15 cellular contexts compared by ENCODE assay signal in genomic region chr7:46485481-46486065, GRCh38.
A peak's percentile ranks its signal among the peaks of the same experiment; 100 is the strongest.
DNase-seq lines count a peak whose midpoint lies in the region; ATAC-seq and TF ChIP-seq lines count a peak whose summit lies in the region.
"Had no signal": no experiment of that assay in that cellular context is flagged by ENCODE, and none has a peak within 500 bp of the region (broad histone marks: within the 10 kb centered on the region; RNA-seq: fewer than 3 reads in every experiment).

No MANE protein-coding gene starts in this region.

- H3K9ac ChIP-seq in adipocyte (ENCODE audit: low read length), result peak overlapping the region; percentile 46

- H3K36me3 ChIP-seq in ACC112 (ENCODE audit: insufficient read depth, low read length), result no peaks in the 10 kb centered on the region
- no peaks in the 10 kb centered on the region for H3K36me3 ChIP-seq in adipocyte (ENCODE audit: control insufficient read depth, insufficient read depth, low read length, severe bottlenecking)
- H3K36me3 ChIP-seq in hepatocyte (replicated peaks; ENCODE audit: insufficient read depth, low read depth), result no peaks in the 10 kb centered on the region

- H3K27me3 ChIP-seq in ACC112 (ENCODE audit: insufficient read depth, low read length) (no peaks in the 10 kb centered on the region), adipocyte (replicated peaks; ENCODE audit: control insufficient read depth, insufficient read depth, low read length) (no peaks in the 10 kb centered on the region), hepatocyte (no peaks in the 10 kb centered on the region)

- H3K27ac ChIP-seq in ACC112 (ENCODE audit: low read depth, low read length) (peak overlapping the region; percentile 71), hepatocyte (peak overlapping the region; percentile 47)

- TF ChIP-seq CTCF in HFFc6 (IDR thresholded peaks at IDR 0.05) (peak; percentile 73), hepatocyte (IDR thresholded peaks at IDR 0.05; ENCODE audit: poor library complexity) (no peak), lower leg skin (IDR thresholded peaks at IDR 0.05) (no peak)

- H3K4me1 ChIP-seq in ACC112 (ENCODE audit: control insufficient read depth, insufficient read depth, low read length, unreplicated experiment), result peaks cover 27% of the 10 kb centered on the region
- peaks cover 25% of the 10 kb centered on the region for H3K4me1 ChIP-seq in adipocyte (ENCODE audit: control insufficient read depth, insufficient read depth, low read length)
- H3K4me1 ChIP-seq in hepatocyte (ENCODE audit: insufficient read depth), result peaks cover 18% of the 10 kb centered on the region

- 62% methylated on average over 3 of the region's 3 CpGs for WGBS in hepatocyte (ENCODE audit: low lambda C conversion rate, missing lambda C conversion rate)
- 87 to 89% methylated on average over 3 of the region's 3 CpGs for WGBS in lower leg skin, 2 donors

- DNase-seq in HFFc6 (peak; percentile 71), adipocyte (ENCODE audit: low read depth) (peak; percentile 22), hepatocyte (ENCODE audit: low spot score) (no peak), lower leg skin (ENCODE audit: low spot score in 2 of 2) (no peak), NCI-H82 treated with DMSO at 0.1 percent for 48 hours (lab: John Stamatoyannopoulos, UW; ENCODE audit: unreplicated experiment) (no peak)
- DNase-seq: ACHN; activated naive CD4-positive, alpha-beta T cell treated with anti-CD3 and anti-CD28 coated beads, Interleukin-2, amount 10 ng/mL, durations not matched to agents 7 days and 5 days; DMS79; NCI-H146; SIG-M5 had no signal

- no peaks in the 10 kb centered on the region for H3K9me2 ChIP-seq in hepatocyte (replicated peaks; ENCODE audit: insufficient read depth)

- peaks cover 47% of the 10 kb centered on the region for H3K4me1 Mint-ChIP-seq in HFFc6 (ENCODE audit: low read depth)
- H3K4me1 Mint-ChIP-seq: activated naive CD4-positive, alpha-beta T cell treated with anti-CD3 and anti-CD28 coated beads, Interleukin-2, amount 10 ng/mL, durations not matched to agents 7 days and 5 days; neural crest cell had no signal

- ATAC-seq in GM19328 (IDR thresholded peaks at IDR 0.05; ENCODE audit: unreplicated experiment) (no peak), HG03175 (IDR thresholded peaks at IDR 0.05; ENCODE audit: unreplicated experiment) (no peak)

- H2AFZ ChIP-seq in ACC112 (ENCODE audit: low read length, unreplicated experiment) (no peak overlapping the region), hepatocyte (no peak overlapping the region)

- H3K36me3 Mint-ChIP-seq in HFFc6 (ENCODE audit: low read depth), result no peaks in the 10 kb centered on the region
- H3K36me3 Mint-ChIP-seq: activated naive CD4-positive, alpha-beta T cell treated with anti-CD3 and anti-CD28 coated beads, Interleukin-2, amount 10 ng/mL, durations not matched to agents 7 days and 5 days had no signal

- no peaks in the 10 kb centered on the region for H3K9me3 Mint-ChIP-seq in HFFc6

- no peaks in the 10 kb centered on the region for H3K27me3 Mint-ChIP-seq in HFFc6 (ENCODE audit: insufficient read depth)
- H3K27me3 Mint-ChIP-seq: activated naive CD4-positive, alpha-beta T cell treated with anti-CD3 and anti-CD28 coated beads, Interleukin-2, amount 10 ng/mL, durations not matched to agents 7 days and 5 days; dendritic cell treated with granulocyte-macrophage colony-stimulating factor and Interleukin-4, amounts not matched to agents 40 ng/mL and 50 ng/mL, for 4 days had no signal

- H3K79me2 ChIP-seq in ACC112 (ENCODE audit: control insufficient read depth, insufficient read depth, low read length, unreplicated experiment) (no peaks in the 10 kb centered on the region), hepatocyte (no peaks in the 10 kb centered on the region)

- H3K9me3 ChIP-seq in adipocyte (ENCODE audit: control insufficient read depth, low read length), result no peaks in the 10 kb centered on the region
- H3K9me3 ChIP-seq in hepatocyte (ENCODE audit: low read depth), result no peaks in the 10 kb centered on the region

- intact Hi-C loops in lower leg skin (cut with DNase I; ENCODE audit: low total_unique reads), result no loop called here

- H3K4me2 ChIP-seq in hepatocyte, result no peak overlapping the region

- peak overlapping the region; percentile 87 for H3K27ac Mint-ChIP-seq in HFFc6
- H3K27ac Mint-ChIP-seq: activated naive CD4-positive, alpha-beta T cell treated with anti-CD3 and anti-CD28 coated beads, Interleukin-2, amount 10 ng/mL, durations not matched to agents 7 days and 5 days; dendritic cell treated with granulocyte-macrophage colony-stimulating factor and Interleukin-4, amounts not matched to agents 40 ng/mL and 50 ng/mL, for 4 days had no signal

- peak overlapping the region; percentile 39 for H3K4me3 Mint-ChIP-seq in HFFc6
- H3K4me3 Mint-ChIP-seq: activated naive CD4-positive, alpha-beta T cell treated with anti-CD3 and anti-CD28 coated beads, Interleukin-2, amount 10 ng/mL, durations not matched to agents 7 days and 5 days; dendritic cell treated with granulocyte-macrophage colony-stimulating factor and Interleukin-4, amounts not matched to agents 40 ng/mL and 50 ng/mL, for 4 days; neural crest cell had no signal

- TF ChIP-seq POLR2A in lower leg skin (IDR thresholded peaks at IDR 0.05), result no peak

- H3K4me3 ChIP-seq in ACC112 (ENCODE audit: low read depth, low read length) (no peak overlapping the region), adipocyte (ENCODE audit: low read length) (no peak overlapping the region), hepatocyte (no peak overlapping the region), lower leg skin (ENCODE audit: low read depth, poor library complexity, severe bottlenecking) (no peak overlapping the region)

- no peaks in the 10 kb centered on the region for H4K20me1 ChIP-seq in hepatocyte (ENCODE audit: insufficient read depth, poor library complexity, severe bottlenecking)

Comparison
In these comparisons a context has a peak if more than half of its experiments do, and no peak if none do; other contexts are left out.
1. DNase-seq: peak in HFFc6 (single experiment) and adipocyte (single experiment); none in hepatocyte (single experiment), lower leg skin (0 of 2) and NCI-H82 treated with DMSO at 0.1 percent for 48 hours (single experiment).